In genomic region chr18:48004577-48004976, GRCh38 we compare ENCODE assay signal across 23 cellular contexts.
DNase-seq lines count a peak whose midpoint lies in the region; ATAC-seq, FAIRE-seq and TF ChIP-seq lines count a peak whose summit lies in the region.
"Had no signal": no experiment of that assay in that cellular context is flagged by ENCODE, and none has a peak within 500 bp of the region (broad histone marks: within the 10 kb centered on the region; RNA-seq: fewer than 3 reads in every experiment).

No MANE protein-coding gene starts in this region.

- BruUV-seq in Panc1 (replicated peaks; lab: Mats Ljungman, UMichigan) = no TSS peak

- POLR2A ChIA-PET in Panc1 (lab: Charles Lee) = no interaction called here

- CTCF ChIA-PET in Panc1 (lab: Charles Lee) = no interaction called here

- H3K36me3 ChIP-seq in DND-41 (ENCODE audit: insufficient read depth, low read length) (no peaks in the 10 kb centered on the region), Loucy (ENCODE audit: insufficient read depth, low read length) (no peaks in the 10 kb centered on the region), Panc1 (ENCODE audit: control insufficient read depth, insufficient read depth, low read length) (no peaks in the 10 kb centered on the region), kidney (ENCODE audit: control insufficient read depth in 1 of 2, insufficient read depth in 2 of 2, low read length in 2 of 2) (no peaks in the 10 kb centered on the region)
- H3K36me3 ChIP-seq: ascending aorta, SJSA1, thyroid gland had no signal

- TF ChIP-seq CTCF in DND-41 (IDR thresholded peaks at IDR 0.05; ENCODE audit: borderline replicate concordance, extremely low read depth, low read length, poor library complexity, severe bottlenecking) = no peak
- TF ChIP-seq CTCF in Loucy (conservative IDR thresholded peaks at IDR 0.05; ENCODE audit: low read length) = no peak
- TF ChIP-seq CTCF in Panc1 (IDR thresholded peaks at IDR 0.05) = no peak
- no peak for TF ChIP-seq CTCF in kidney (IDR thresholded peaks at IDR 0.05; ENCODE audit: borderline replicate concordance, extremely low read depth, insufficient read depth)

- H3F3A ChIP-seq in Loucy (ENCODE audit: low read depth) = peaks cover 5% of the 10 kb centered on the region; the same call in 1 of the 2 replicates

- ATAC-seq in DND-41 (ENCODE audit: insufficient read depth, low read depth) (no peak), Panc1 (no peak)
- ATAC-seq: activated T-cell treated with anti-CD3 and anti-CD28 coated beads, Interleukin-2, amount 50 U/mL, for 72 hours; left lobe of liver; stimulated activated naive CD8-positive, alpha-beta T cell treated with anti-CD3 and anti-CD28 coated beads, Interleukin-15, Interleukin-2, amounts not matched to agents 100 U/mL and 50 U/mL, for 24 hours had no signal

- H3K79me2 ChIP-seq in DND-41 (ENCODE audit: insufficient read depth, low read length) = no peaks in the 10 kb centered on the region
- H3K79me2 ChIP-seq in Loucy (ENCODE audit: insufficient read depth, low read length) = no peaks in the 10 kb centered on the region

- intact Hi-C loops in Panc1 (cut with micrococcal nuclease; ENCODE audit: unreplicated experiment) (no loop called here), kidney (cut with DNase I) (no loop called here)

- no peak for FAIRE-seq in kidney (lab: Jason Lieb, UNC)

- H3K4me1 ChIP-seq in DND-41 (ENCODE audit: insufficient read depth, low read length) (peaks cover 31% of the 10 kb centered on the region), Loucy (ENCODE audit: insufficient read depth, low read length, poor library complexity, severe bottlenecking) (peaks cover 28% of the 10 kb centered on the region), Panc1 (ENCODE audit: control insufficient read depth, insufficient read depth, low read length) (peaks cover 9% of the 10 kb centered on the region), kidney (ENCODE audit: control insufficient read depth in 1 of 2, insufficient read depth in 1 of 2, low read depth in 1 of 2, low read length in 2 of 2) (peaks cover 9 to 10% of the 10 kb centered on the region in 2 donors)

- H3K27ac ChIP-seq in DND-41 (ENCODE audit: low read length) (peak overlapping the region; percentile 68), Panc1 (ENCODE audit: low read length) (peak overlapping the region; percentile 54), kidney (ENCODE audit: low read depth in 2 of 2, low read length in 2 of 2) (peak overlapping the region; percentile 60 to 78)
- H3K27ac ChIP-seq: SJSA1, thyroid gland had no signal

- H2AFZ ChIP-seq in DND-41 (ENCODE audit: low read depth, low read length) (peak overlapping the region; percentile 52; the same call in 1 of the 2 replicates), Loucy (ENCODE audit: low read length) (peak overlapping the region; percentile 40; the same call in 1 of the 2 replicates)

- H3K4me2 ChIP-seq in DND-41 (ENCODE audit: insufficient read depth, low read length) (no peak overlapping the region), Loucy (ENCODE audit: low read depth, low read length, poor library complexity, severe bottlenecking) (peak overlapping the region; percentile 37)
- H3K4me2 ChIP-seq: smooth muscle cell had no signal

- H3K9me3 ChIP-seq in DND-41 (ENCODE audit: insufficient read depth, low read length, severe bottlenecking) (no peaks in the 10 kb centered on the region), Loucy (ENCODE audit: insufficient read depth, low read depth, low read length) (no peaks in the 10 kb centered on the region), Panc1 (ENCODE audit: control insufficient read depth, insufficient read depth, low read depth, low read length) (no peaks in the 10 kb centered on the region), kidney (ENCODE audit: control insufficient read depth in 1 of 2, low read length in 2 of 2) (no peaks in the 10 kb centered on the region)
- H3K9me3 ChIP-seq: ascending aorta, psoas muscle, SJSA1, thyroid gland had no signal

- DNase-seq in DND-41 = no peak
- DNase-seq in Panc1 (ENCODE audit: low read depth, low spot score) = no peak
- no peak for DNase-seq in kidney
- DNase-seq in stimulated activated CD4-positive, alpha-beta T cell treated with anti-CD3 and anti-CD28 coated beads, Interleukin-4, amount 100 ng/mL, for 1 hour = no peak
- no peak for DNase-seq in activated CD4-positive, alpha-beta T cell treated with anti-CD3 and anti-CD28 coated beads, Interleukin-2, amount 50 U/mL, for 48 hours
- DNase-seq in CD1c-positive myeloid dendritic cell (ENCODE audit: extremely low spot score) = no peak
- DNase-seq: activated CD4-positive, alpha-beta T cell treated with anti-CD3 and anti-CD28 coated beads for 1 hour; activated T-cell treated with anti-CD3 and anti-CD28 coated beads, Interleukin-2, amount 50 U/mL, for 72 hours; CD8-positive, alpha-beta memory T cell; erythroblast; HCEC 1CT; KBM-7; NCI-H2081 treated with DMSO at 0.1 percent for 48 hours; NCI-H526 treated with DMSO at 0.1 percent for 48 hours; psoas muscle; stimulated activated CD4-positive, alpha-beta T cell treated with anti-CD3 and anti-CD28 coated beads, Interleukin-2, amount 100 ng/mL, for 48 hours; stimulated activated naive CD8-positive, alpha-beta T cell treated with anti-CD3 and anti-CD28 coated beads, Interleukin-15, Interleukin-2, amounts not matched to agents 100 U/mL and 50 U/mL, for 24 hours; thyroid gland had no signal

- no peak overlapping the region for H3K4me3 ChIP-seq in DND-41 (ENCODE audit: low read depth in 1 of 2, low read length in 2 of 2)
- H3K4me3 ChIP-seq in Loucy (ENCODE audit: low read length, poor library complexity, severe bottlenecking) = no peak overlapping the region
- H3K4me3 ChIP-seq in Panc1 (ENCODE audit: low read depth in 2 of 2, low read length in 2 of 2) = no peak overlapping the region
- no peak overlapping the region for H3K4me3 ChIP-seq in kidney (ENCODE audit: low read length in 2 of 2)
- H3K4me3 ChIP-seq: ascending aorta, psoas muscle, SJSA1, smooth muscle cell, thyroid gland had no signal

- H3K9me2 ChIP-seq in Loucy (replicated peaks; ENCODE audit: low read depth, low read length) = no peaks in the 10 kb centered on the region

- 0 out of 2 replicates have a peak overlapping the region, but pooled peaks have one; percentile 3 for H3K9ac ChIP-seq in DND-41 (ENCODE audit: low read depth, low read length)
- peak overlapping the region; percentile 24 for H3K9ac ChIP-seq in Loucy (ENCODE audit: low read depth, low read length, poor library complexity, severe bottlenecking)
- peak overlapping the region in 1 of 2 donors; percentile 23 for H3K9ac ChIP-seq in kidney (ENCODE audit: low read length in 2 of 2)

- H3K27me3 ChIP-seq in DND-41 (ENCODE audit: insufficient read depth, low read length, poor library complexity) (no peaks in the 10 kb centered on the region), Loucy (ENCODE audit: insufficient read depth, low read length, poor library complexity, severe bottlenecking) (no peaks in the 10 kb centered on the region), Panc1 (ENCODE audit: control insufficient read depth, insufficient read depth, low read length) (no peaks in the 10 kb centered on the region)
- H3K27me3 ChIP-seq: ascending aorta, SJSA1, thyroid gland had no signal

- H4K20me1 ChIP-seq in DND-41 (ENCODE audit: insufficient read depth, low read length) (no peaks in the 10 kb centered on the region), Loucy (ENCODE audit: insufficient read depth, low read length, poor library complexity, severe bottlenecking) (no peaks in the 10 kb centered on the region)

- in situ Hi-C loops in Panc1 (cut with HindIII; ENCODE audit: low pct_unique_long_range_greater_than_20kb, low sequenced_read_pairs) = no loop called here
